ENCODE assay signal across 1 cellular context in the genomic region with DNA sequence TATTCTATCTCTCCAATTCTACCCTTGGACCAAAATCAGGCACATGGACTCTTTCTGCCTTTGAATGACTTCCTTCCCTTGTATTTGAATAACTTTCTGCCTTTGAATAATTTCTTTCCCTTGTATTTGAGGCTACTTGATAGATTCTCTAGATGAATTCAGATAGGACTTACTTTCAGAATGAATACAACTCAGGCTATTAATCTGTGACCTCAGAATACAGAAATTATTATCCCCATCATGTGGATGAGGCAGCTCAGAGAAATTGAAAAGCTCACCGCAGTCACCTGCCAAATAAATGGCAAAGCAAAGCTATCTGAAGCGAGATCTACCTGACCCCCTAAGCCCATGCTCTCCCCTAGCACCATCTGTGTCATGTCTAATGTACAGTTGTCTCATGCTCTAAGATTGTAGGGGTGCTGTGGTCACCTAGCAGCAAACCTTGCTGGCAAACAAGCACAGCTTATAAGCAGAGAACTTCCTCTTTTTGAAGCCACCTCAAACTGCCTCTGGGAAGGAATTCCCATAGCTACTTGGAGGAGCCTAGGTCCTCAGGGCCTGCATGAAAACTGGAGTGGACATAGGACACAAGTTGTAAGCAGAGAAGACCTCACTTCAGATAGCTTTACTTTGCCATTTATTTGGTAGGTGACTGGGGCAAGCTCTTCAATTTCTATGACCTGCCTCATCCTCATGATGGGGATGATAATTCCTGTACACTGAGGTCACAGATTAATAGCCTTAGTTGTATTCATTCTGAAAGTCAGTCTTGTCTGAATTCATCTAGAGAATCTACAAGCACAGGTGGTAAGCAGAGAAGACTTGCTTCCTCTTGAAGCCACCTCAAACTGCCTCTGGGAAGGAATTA.
TF ChIP-seq lines count a peak whose summit lies in the region.

No MANE protein-coding gene starts in this region.

TF ChIP-seq in GM12878, 131 proteins besides CTCF, POLR2A, EP300 and RAD21 (continued from another document and continues in another):
- no peak for TF ChIP-seq RBBP5 (conservative IDR thresholded peaks at IDR 0.05)
- TF ChIP-seq NRF1 (conservative IDR thresholded peaks at IDR 0.05; ENCODE audit: low read depth, low read length), result no peak
- no peak for TF ChIP-seq KAT2A (conservative IDR thresholded peaks at IDR 0.05; ENCODE audit: control insufficient read depth, low read depth, low read length)
- TF ChIP-seq SMAD1 (IDR thresholded peaks at IDR 0.05; ENCODE audit: low read depth, partially characterized antibody), result no peak
- TF ChIP-seq EED (IDR thresholded peaks at IDR 0.05; ENCODE audit: low read depth), result peak; percentile 80
- no peak for TF ChIP-seq HDAC6 (IDR thresholded peaks at IDR 0.05; ENCODE audit: unreplicated experiment)
- TF ChIP-seq TBL1XR1 (IDR thresholded peaks at IDR 0.05; ENCODE audit: low read depth, low read length), result no peak
- TF ChIP-seq NFIC (IDR thresholded peaks at IDR 0.05; ENCODE audit: low read depth, low read length), result peak; percentile 67
- no peak for TF ChIP-seq SREBF2 (IDR thresholded peaks at IDR 0.05; ENCODE audit: low read length)
- TF ChIP-seq, protein P1, sequence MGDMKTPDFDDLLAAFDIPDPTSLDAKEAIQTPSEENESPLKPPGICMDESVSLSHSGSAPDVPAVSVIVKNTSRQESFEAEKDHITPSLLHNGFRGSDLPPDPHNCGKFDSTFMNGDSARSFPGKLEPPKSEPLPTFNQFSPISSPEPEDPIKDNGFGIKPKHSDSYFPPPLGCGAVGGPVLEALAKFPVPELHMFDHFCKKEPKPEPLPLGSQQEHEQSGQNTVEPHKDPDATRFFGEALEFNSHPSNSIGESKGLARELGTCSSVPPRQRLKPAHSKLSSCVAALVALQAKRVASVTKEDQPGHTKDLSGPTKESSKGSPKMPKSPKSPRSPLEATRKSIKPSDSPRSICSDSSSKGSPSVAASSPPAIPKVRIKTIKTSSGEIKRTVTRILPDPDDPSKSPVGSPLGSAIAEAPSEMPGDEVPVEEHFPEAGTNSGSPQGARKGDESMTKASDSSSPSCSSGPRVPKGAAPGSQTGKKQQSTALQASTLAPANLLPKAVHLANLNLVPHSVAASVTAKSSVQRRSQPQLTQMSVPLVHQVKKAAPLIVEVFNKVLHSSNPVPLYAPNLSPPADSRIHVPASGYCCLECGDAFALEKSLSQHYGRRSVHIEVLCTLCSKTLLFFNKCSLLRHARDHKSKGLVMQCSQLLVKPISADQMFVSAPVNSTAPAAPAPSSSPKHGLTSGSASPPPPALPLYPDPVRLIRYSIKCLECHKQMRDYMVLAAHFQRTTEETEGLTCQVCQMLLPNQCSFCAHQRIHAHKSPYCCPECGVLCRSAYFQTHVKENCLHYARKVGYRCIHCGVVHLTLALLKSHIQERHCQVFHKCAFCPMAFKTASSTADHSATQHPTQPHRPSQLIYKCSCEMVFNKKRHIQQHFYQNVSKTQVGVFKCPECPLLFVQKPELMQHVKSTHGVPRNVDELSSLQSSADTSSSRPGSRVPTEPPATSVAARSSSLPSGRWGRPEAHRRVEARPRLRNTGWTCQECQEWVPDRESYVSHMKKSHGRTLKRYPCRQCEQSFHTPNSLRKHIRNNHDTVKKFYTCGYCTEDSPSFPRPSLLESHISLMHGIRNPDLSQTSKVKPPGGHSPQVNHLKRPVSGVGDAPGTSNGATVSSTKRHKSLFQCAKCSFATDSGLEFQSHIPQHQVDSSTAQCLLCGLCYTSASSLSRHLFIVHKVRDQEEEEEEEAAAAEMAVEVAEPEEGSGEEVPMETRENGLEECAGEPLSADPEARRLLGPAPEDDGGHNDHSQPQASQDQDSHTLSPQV (IDR thresholded peaks at IDR 0.05), result no peak
- TF ChIP-seq MTA3 (IDR thresholded peaks at IDR 0.05; ENCODE audit: borderline replicate concordance, low read length), result no peak; the same call in 1 of the 2 replicates
- no peak for TF ChIP-seq ESRRA (IDR thresholded peaks at IDR 0.05; ENCODE audit: low read length)
- TF ChIP-seq IRF4 (IDR thresholded peaks at IDR 0.05; ENCODE audit: low read depth, low read length), result peak; percentile 44; the same call in 1 of the 2 replicates
- no peak for TF ChIP-seq FOS (IDR thresholded peaks at IDR 0.05; ENCODE audit: borderline replicate concordance, extremely low read depth, insufficient read length)
- TF ChIP-seq SPI1 (IDR thresholded peaks at IDR 0.05; ENCODE audit: borderline replicate concordance, insufficient read depth, low read depth, low read length), result peak; percentile 74
- no peak for TF ChIP-seq JUND (IDR thresholded peaks at IDR 0.05; ENCODE audit: low read depth, low read length)
- no peak for TF ChIP-seq NR2F1 (conservative IDR thresholded peaks at IDR 0.05)
- no peak for TF ChIP-seq NFYA (IDR thresholded peaks at IDR 0.05; ENCODE audit: borderline replicate concordance, low read depth, low read length)
- TF ChIP-seq, protein P2, sequence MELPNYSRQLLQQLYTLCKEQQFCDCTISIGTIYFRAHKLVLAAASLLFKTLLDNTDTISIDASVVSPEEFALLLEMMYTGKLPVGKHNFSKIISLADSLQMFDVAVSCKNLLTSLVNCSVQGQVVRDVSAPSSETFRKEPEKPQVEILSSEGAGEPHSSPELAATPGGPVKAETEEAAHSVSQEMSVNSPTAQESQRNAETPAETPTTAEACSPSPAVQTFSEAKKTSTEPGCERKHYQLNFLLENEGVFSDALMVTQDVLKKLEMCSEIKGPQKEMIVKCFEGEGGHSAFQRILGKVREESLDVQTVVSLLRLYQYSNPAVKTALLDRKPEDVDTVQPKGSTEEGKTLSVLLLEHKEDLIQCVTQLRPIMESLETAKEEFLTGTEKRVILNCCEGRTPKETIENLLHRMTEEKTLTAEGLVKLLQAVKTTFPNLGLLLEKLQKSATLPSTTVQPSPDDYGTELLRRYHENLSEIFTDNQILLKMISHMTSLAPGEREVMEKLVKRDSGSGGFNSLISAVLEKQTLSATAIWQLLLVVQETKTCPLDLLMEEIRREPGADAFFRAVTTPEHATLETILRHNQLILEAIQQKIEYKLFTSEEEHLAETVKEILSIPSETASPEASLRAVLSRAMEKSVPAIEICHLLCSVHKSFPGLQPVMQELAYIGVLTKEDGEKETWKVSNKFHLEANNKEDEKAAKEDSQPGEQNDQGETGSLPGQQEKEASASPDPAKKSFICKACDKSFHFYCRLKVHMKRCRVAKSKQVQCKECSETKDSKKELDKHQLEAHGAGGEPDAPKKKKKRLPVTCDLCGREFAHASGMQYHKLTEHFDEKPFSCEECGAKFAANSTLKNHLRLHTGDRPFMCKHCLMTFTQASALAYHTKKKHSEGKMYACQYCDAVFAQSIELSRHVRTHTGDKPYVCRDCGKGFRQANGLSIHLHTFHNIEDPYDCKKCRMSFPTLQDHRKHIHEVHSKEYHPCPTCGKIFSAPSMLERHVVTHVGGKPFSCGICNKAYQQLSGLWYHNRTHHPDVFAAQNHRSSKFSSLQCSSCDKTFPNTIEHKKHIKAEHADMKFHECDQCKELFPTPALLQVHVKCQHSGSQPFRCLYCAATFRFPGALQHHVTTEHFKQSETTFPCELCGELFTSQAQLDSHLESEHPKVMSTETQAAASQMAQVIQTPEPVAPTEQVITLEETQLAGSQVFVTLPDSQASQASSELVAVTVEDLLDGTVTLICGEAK (IDR thresholded peaks at IDR 0.05; ENCODE audit: borderline replicate concordance), result no peak
- TF ChIP-seq CHD1 (IDR thresholded peaks at IDR 0.05; ENCODE audit: low read depth, low read length), result no peak
- no peak for TF ChIP-seq MEF2B (IDR thresholded peaks at IDR 0.05; ENCODE audit: partially characterized antibody, poor library complexity, severe bottlenecking)
- no peak for TF ChIP-seq SRF (IDR thresholded peaks at IDR 0.05; ENCODE audit: low read depth in 2 of 2, low read length in 2 of 2)
- TF ChIP-seq, protein P3, sequence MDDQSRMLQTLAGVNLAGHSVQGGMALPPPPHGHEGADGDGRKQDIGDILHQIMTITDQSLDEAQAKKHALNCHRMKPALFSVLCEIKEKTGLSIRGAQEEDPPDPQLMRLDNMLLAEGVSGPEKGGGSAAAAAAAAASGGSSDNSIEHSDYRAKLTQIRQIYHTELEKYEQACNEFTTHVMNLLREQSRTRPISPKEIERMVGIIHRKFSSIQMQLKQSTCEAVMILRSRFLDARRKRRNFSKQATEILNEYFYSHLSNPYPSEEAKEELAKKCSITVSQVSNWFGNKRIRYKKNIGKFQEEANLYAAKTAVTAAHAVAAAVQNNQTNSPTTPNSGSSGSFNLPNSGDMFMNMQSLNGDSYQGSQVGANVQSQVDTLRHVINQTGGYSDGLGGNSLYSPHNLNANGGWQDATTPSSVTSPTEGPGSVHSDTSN (IDR thresholded peaks at IDR 0.05; ENCODE audit: insufficient replicate concordance, low read depth, low read length), result peak; percentile 18
- no peak for TF ChIP-seq NR2C1 (IDR thresholded peaks at IDR 0.05)
- TF ChIP-seq BHLHE40 (IDR thresholded peaks at IDR 0.05; ENCODE audit: borderline replicate concordance in 1 of 2, low read depth in 2 of 2, low read length in 1 of 2), result no peak
- TF ChIP-seq, protein P4, sequence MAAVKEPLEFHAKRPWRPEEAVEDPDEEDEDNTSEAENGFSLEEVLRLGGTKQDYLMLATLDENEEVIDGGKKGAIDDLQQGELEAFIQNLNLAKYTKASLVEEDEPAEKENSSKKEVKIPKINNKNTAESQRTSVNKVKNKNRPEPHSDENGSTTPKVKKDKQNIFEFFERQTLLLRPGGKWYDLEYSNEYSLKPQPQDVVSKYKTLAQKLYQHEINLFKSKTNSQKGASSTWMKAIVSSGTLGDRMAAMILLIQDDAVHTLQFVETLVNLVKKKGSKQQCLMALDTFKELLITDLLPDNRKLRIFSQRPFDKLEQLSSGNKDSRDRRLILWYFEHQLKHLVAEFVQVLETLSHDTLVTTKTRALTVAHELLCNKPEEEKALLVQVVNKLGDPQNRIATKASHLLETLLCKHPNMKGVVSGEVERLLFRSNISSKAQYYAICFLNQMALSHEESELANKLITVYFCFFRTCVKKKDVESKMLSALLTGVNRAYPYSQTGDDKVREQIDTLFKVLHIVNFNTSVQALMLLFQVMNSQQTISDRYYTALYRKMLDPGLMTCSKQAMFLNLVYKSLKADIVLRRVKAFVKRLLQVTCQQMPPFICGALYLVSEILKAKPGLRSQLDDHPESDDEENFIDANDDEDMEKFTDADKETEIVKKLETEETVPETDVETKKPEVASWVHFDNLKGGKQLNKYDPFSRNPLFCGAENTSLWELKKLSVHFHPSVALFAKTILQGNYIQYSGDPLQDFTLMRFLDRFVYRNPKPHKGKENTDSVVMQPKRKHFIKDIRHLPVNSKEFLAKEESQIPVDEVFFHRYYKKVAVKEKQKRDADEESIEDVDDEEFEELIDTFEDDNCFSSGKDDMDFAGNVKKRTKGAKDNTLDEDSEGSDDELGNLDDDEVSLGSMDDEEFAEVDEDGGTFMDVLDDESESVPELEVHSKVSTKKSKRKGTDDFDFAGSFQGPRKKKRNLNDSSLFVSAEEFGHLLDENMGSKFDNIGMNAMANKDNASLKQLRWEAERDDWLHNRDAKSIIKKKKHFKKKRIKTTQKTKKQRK (IDR thresholded peaks at IDR 0.05; ENCODE audit: low read depth, low read length), result no peak
- TF ChIP-seq ZZZ3 (IDR thresholded peaks at IDR 0.05; ENCODE audit: control insufficient read depth, insufficient read length, low read depth), result no peak
- no peak for TF ChIP-seq PAX5 (IDR thresholded peaks at IDR 0.05; ENCODE audit: borderline replicate concordance, low read depth, low read length)
- TF ChIP-seq GATAD2B (conservative IDR thresholded peaks at IDR 0.05; ENCODE audit: low read depth), result no peak
- no peak for TF ChIP-seq SUPT20H (IDR thresholded peaks at IDR 0.05; ENCODE audit: borderline replicate concordance, control insufficient read depth, low read depth, low read length)
- no peak for TF ChIP-seq NBN (IDR thresholded peaks at IDR 0.05)
- no peak for TF ChIP-seq KDM1A (IDR thresholded peaks at IDR 0.05; ENCODE audit: borderline replicate concordance)
- TF ChIP-seq, protein P5, sequence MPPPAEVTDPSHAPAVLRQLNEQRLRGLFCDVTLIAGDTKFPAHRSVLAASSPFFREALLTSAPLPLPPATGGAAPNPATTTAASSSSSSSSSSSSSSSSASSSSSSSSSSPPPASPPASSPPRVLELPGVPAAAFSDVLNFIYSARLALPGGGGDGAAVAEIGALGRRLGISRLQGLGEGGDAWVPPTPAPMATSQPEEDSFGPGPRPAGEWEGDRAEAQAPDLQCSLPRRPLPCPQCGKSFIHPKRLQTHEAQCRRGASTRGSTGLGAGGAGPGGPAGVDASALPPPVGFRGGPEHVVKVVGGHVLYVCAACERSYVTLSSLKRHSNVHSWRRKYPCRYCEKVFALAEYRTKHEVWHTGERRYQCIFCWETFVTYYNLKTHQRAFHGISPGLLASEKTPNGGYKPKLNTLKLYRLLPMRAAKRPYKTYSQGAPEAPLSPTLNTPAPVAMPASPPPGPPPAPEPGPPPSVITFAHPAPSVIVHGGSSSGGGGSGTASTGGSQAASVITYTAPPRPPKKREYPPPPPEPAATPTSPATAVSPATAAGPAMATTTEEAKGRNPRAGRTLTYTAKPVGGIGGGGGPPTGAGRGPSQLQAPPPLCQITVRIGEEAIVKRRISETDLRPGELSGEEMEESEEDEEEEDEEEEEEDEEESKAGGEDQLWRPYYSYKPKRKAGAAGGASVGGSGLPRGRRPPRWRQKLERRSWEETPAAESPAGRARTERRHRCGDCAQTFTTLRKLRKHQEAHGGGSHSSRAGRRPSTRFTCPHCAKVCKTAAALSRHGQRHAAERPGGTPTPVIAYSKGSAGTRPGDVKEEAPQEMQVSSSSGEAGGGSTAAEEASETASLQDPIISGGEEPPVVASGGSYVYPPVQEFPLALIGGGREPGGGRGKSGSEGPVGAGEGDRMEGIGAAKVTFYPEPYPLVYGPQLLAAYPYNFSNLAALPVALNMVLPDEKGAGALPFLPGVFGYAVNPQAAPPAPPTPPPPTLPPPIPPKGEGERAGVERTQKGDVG (CRISPR knock-in tag; IDR thresholded peaks at IDR 0.05), result no peak
- no peak for TF ChIP-seq ZNF274 (IDR thresholded peaks at IDR 0.05; ENCODE audit: insufficient read depth, insufficient read length)
- no peak for TF ChIP-seq CEBPB (IDR thresholded peaks at IDR 0.05; ENCODE audit: borderline replicate concordance in 1 of 2, low read depth in 2 of 2, low read length in 2 of 2)
- TF ChIP-seq HDAC2 (IDR thresholded peaks at IDR 0.05), result no peak
- TF ChIP-seq STAT3 (IDR thresholded peaks at IDR 0.05; ENCODE audit: low read depth, low read length), result no peak
- TF ChIP-seq MTA2 (IDR thresholded peaks at IDR 0.05; ENCODE audit: low read depth), result 0 out of 2 replicates have a peak, but pooled peaks have one; percentile 14
- no peak for TF ChIP-seq SUZ12 (IDR thresholded peaks at IDR 0.05; ENCODE audit: unreplicated experiment)
- TF ChIP-seq MYB (IDR thresholded peaks at IDR 0.05; ENCODE audit: borderline replicate concordance, low read depth, low read length), result no peak
